1 cellular context compared by ENCODE assay signal in the genomic region with DNA sequence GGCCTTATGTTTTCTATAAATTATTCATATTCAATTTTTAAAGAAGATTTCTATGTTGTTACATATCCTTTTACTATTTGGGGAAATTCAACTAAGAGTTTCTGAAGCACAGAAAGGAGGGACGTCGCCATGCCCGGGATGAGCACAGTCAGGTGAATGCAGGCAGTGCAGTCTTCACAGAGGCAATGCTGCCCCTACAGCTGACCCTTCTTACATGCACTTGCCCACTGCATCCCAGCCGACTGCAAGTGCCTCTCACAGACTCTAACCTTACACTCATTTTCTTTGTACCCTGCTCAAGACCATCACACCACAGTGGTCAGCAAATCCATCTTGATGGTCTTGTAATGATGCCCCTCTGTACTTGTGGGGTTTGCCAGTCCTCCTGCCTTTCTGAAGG.
TF ChIP-seq lines count a peak whose summit lies in the region.

No MANE protein-coding gene starts in this region.

TF ChIP-seq in H1, 55 proteins besides CTCF, POLR2A, EP300 and RAD21:
- TF ChIP-seq TEAD4 (IDR thresholded peaks at IDR 0.05; ENCODE audit: low read depth, low read length) (no peak), TBP (IDR thresholded peaks at IDR 0.05; ENCODE audit: low read depth, low read length) (no peak), MAFK (IDR thresholded peaks at IDR 0.05; ENCODE audit: low read depth, low read length) (no peak), RBBP5 (IDR thresholded peaks at IDR 0.05; ENCODE audit: borderline replicate concordance, low read depth, low read length) (no peak), CTBP2 (IDR thresholded peaks at IDR 0.05; ENCODE audit: borderline replicate concordance, insufficient read depth, insufficient read length, low read length) (no peak), NRF1 (IDR thresholded peaks at IDR 0.05; ENCODE audit: low read depth, low read length) (no peak), ZNF274 (IDR thresholded peaks at IDR 0.05; ENCODE audit: borderline replicate concordance, extremely low read depth, low read length) (no peak), RNF2 (IDR thresholded peaks at IDR 0.05; ENCODE audit: borderline replicate concordance, low read depth, low read length, missing control alignments, poor library complexity, severe bottlenecking) (no peak), ASH2L (IDR thresholded peaks at IDR 0.05; ENCODE audit: low read length) (no peak), TCF12 (IDR thresholded peaks at IDR 0.05; ENCODE audit: low read depth, low read length) (no peak)
